In genomic region chr3:184491011-184491576, GRCh38 we compare ENCODE assay signal across 18 cellular contexts.
DNase-seq lines count a peak whose midpoint lies in the region; ATAC-seq and TF ChIP-seq lines count a peak whose summit lies in the region.
"Had no signal": no experiment of that assay in that cellular context is flagged by ENCODE, and none has a peak within 500 bp of the region (broad histone marks: within the 10 kb centered on the region; RNA-seq: fewer than 3 reads in every experiment).

No MANE protein-coding gene starts in this region.

- H3K4me1 ChIP-seq in GM23248 (ENCODE audit: insufficient read depth) (0 out of 2 replicates have a peak, but pooled peaks cover 4% of the 10 kb centered on the region), NT2/D1 (ENCODE audit: insufficient read depth, insufficient read length) (no peaks in the 10 kb centered on the region), iPS-15b (ENCODE audit: control insufficient read depth, insufficient read depth, low read length) (no peaks in the 10 kb centered on the region), smooth muscle cell (ENCODE audit: low read depth) (no peaks in the 10 kb centered on the region)

- intact Hi-C loops in sciatic nerve (cut with DNase I): no loop called here

- H3F3A ChIP-seq in GM23248 (ENCODE audit: insufficient read depth): no peaks in the 10 kb centered on the region
- no peaks in the 10 kb centered on the region for H3F3A ChIP-seq in smooth muscle cell (ENCODE audit: low read depth)

- H3K27me3 ChIP-seq in GM23248 (replicated peaks; ENCODE audit: insufficient read depth) (peaks cover 73% of the 10 kb centered on the region), NT2/D1 (ENCODE audit: insufficient read depth, insufficient read length) (peaks cover 54% of the 10 kb centered on the region), iPS-15b (ENCODE audit: control insufficient read depth, insufficient read depth, low read length) (peaks cover 57% of the 10 kb centered on the region), smooth muscle cell (ENCODE audit: low read depth) (peaks cover 67% of the 10 kb centered on the region)

- WGBS in GM23248 (ENCODE audit: low coverage in 1 of 2, low lambda C conversion rate in 2 of 2, missing lambda C conversion rate in 2 of 2), 2 experiments: 63 to 70% methylated on average over 24 to 31 of the region's 31 CpGs
- WGBS in smooth muscle cell (ENCODE audit: low lambda C conversion rate): 65% methylated on average over 31 of the region's 31 CpGs

- H3K4me2 ChIP-seq in GM23248 (ENCODE audit: unreplicated experiment): no peak overlapping the region
- H3K4me2 ChIP-seq in smooth muscle cell: no peak overlapping the region
- H3K4me2 ChIP-seq: KMS-11 had no signal

- TF ChIP-seq CTCF in smooth muscle cell (IDR thresholded peaks at IDR 0.05; ENCODE audit: borderline replicate concordance, insufficient read depth, poor library complexity, severe bottlenecking): no peak

- ATAC-seq in sciatic nerve (peak; percentile 36), GM21825 (IDR thresholded peaks at IDR 0.05; ENCODE audit: unreplicated experiment) (no peak)
- ATAC-seq: activated CD8-positive, alpha-beta T cell treated with anti-CD3 and anti-CD28 coated beads for 36 hours had no signal

- H3K27ac ChIP-seq in GM23248: no peak overlapping the region
- no peak overlapping the region for H3K27ac ChIP-seq in smooth muscle cell (ENCODE audit: low read depth)
- H3K27ac ChIP-seq: KMS-11 had no signal

- no peaks in the 10 kb centered on the region for H4K20me1 ChIP-seq in GM23248 (ENCODE audit: insufficient read depth)
- no peaks in the 10 kb centered on the region for H4K20me1 ChIP-seq in smooth muscle cell (ENCODE audit: low read depth)

- H3K36me3 ChIP-seq in GM23248 (ENCODE audit: low read depth) (no peaks in the 10 kb centered on the region), NT2/D1 (ENCODE audit: insufficient read depth, insufficient read length, low read length) (no peaks in the 10 kb centered on the region), iPS-15b (ENCODE audit: control insufficient read depth, insufficient read depth, low read length) (no peaks in the 10 kb centered on the region), smooth muscle cell (ENCODE audit: low read depth) (no peaks in the 10 kb centered on the region)

- H2AFZ ChIP-seq in GM23248 (no peak overlapping the region), smooth muscle cell (ENCODE audit: low read depth) (no peak overlapping the region)

- peak; percentile 26 for DNase-seq in GM23248
- no peak for DNase-seq in NT2/D1 (ENCODE audit: low read depth, low spot score)
- no peak for DNase-seq in sciatic nerve (ENCODE audit: low spot score)
- DNase-seq in smooth muscle cell (lab: John Stamatoyannopoulos, UW; ENCODE audit: unreplicated experiment): no peak
- DNase-seq in cortex of kidney (lab: John Stamatoyannopoulos, UW): no peak
- no peak for DNase-seq in activated CD8-positive, alpha-beta memory T cell treated with anti-CD3 and anti-CD28 coated beads for 24 hours
- DNase-seq: activated CD8-positive, alpha-beta T cell treated with anti-CD3 and anti-CD28 coated beads for 36 hours; activated effector memory CD4-positive, alpha-beta T cell treated with anti-CD3 and anti-CD28 coated beads, Interleukin-2, amount 50 U/mL, for 16 hours; CD4-positive, CD25-positive, alpha-beta regulatory T cell; foreskin melanocyte; GDM1; NCI-H187 treated with DMSO at 0.1 percent for 48 hours; NCI-H82; SHP77 treated with DMSO at 0.1 percent for 48 hours; stimulated activated CD4-positive, alpha-beta T cell treated with anti-CD3 and anti-CD28 coated beads, Interleukin-4, amount 100 ng/mL, for 24 hours had no signal

- in situ Hi-C loops in GM23248 (cut with MboI): no loop called here

- H3K9me2 ChIP-seq in GM23248 (ENCODE audit: insufficient read depth): no peaks in the 10 kb centered on the region

- H3K79me2 ChIP-seq in GM23248 (ENCODE audit: insufficient read depth): no peaks in the 10 kb centered on the region
- H3K79me2 ChIP-seq in smooth muscle cell (ENCODE audit: low read depth): no peaks in the 10 kb centered on the region

- H3K9ac ChIP-seq in GM23248: no peak overlapping the region
- peak overlapping the region; percentile 45 for H3K9ac ChIP-seq in NT2/D1 (ENCODE audit: insufficient read length, low read depth)
- no peak overlapping the region for H3K9ac ChIP-seq in iPS-15b (ENCODE audit: low read depth, low read length)
- H3K9ac ChIP-seq in smooth muscle cell (ENCODE audit: low read depth): no peak overlapping the region
- H3K9ac ChIP-seq: KMS-11 had no signal

- H3K4me3 ChIP-seq in GM23248 (no peak overlapping the region), NT2/D1 (ENCODE audit: insufficient read length, low read depth) (no peak overlapping the region), iPS-15b (ENCODE audit: low read depth, low read length) (peak overlapping the region; percentile 18), smooth muscle cell (no peak overlapping the region)

- H3K9me3 ChIP-seq in GM23248 (ENCODE audit: low read depth) (no peaks in the 10 kb centered on the region), NT2/D1 (ENCODE audit: insufficient read depth, low read length) (no peaks in the 10 kb centered on the region), iPS-15b (ENCODE audit: control insufficient read depth, insufficient read depth, low read length) (no peaks in the 10 kb centered on the region), smooth muscle cell (replicated peaks; ENCODE audit: low read depth) (no peaks in the 10 kb centered on the region)
